Comparison of ENCODE assay signal across 19 cellular contexts in genomic region chrX:119292445-119292844, GRCh38. TPM values are rescaled to one million over a fixed set of nuclear protein-coding genes. Genes with fewer than 3 reads are reported as not detected.
DNase-seq lines count a peak whose midpoint lies in the region; ATAC-seq, FAIRE-seq and TF ChIP-seq lines count a peak whose summit lies in the region.
"Had no signal": no experiment of that assay in that cellular context is flagged by ENCODE, and none has a peak within 500 bp of the region (broad histone marks: within the 10 kb centered on the region; RNA-seq: fewer than 3 reads in every experiment).

No MANE protein-coding gene starts in this region.

- FAIRE-seq in astrocyte (lab: Jason Lieb, UNC), result peak; percentile 78
- FAIRE-seq: GM12892, urothelium cell line had no signal

- H3K79me2 ChIP-seq in Karpas-422 (ENCODE audit: low read length) (no peaks in the 10 kb centered on the region), astrocyte (ENCODE audit: insufficient read depth, low read length) (no peaks in the 10 kb centered on the region)

- H3K27me3 ChIP-seq in Karpas-422 (ENCODE audit: low read length) (no peaks in the 10 kb centered on the region), astrocyte (ENCODE audit: insufficient read depth, low read length) (no peaks in the 10 kb centered on the region)
- H3K27me3 ChIP-seq: heart left ventricle had no signal

- in situ Hi-C loops in G401 (cut with HindIII; ENCODE audit: low sequenced_read_pairs), result no loop called here

- H3K27ac ChIP-seq in Karpas-422 (ENCODE audit: low read length), result no peak overlapping the region
- no peak overlapping the region for H3K27ac ChIP-seq in astrocyte (ENCODE audit: low read depth, low read length)
- H3K27ac ChIP-seq: heart left ventricle had no signal

- H3K4me3 ChIP-seq in Karpas-422 (ENCODE audit: low read length), result no peak overlapping the region
- no peak overlapping the region for H3K4me3 ChIP-seq in astrocyte (ENCODE audit: insufficient read depth, low read depth, low read length)
- H3K4me3 ChIP-seq: heart left ventricle had no signal

- H2AFZ ChIP-seq in Karpas-422 (ENCODE audit: low read length) (no peak overlapping the region), astrocyte (ENCODE audit: low read depth, low read length) (no peak overlapping the region)

- H3K9me2 ChIP-seq in Karpas-422 (replicated peaks; ENCODE audit: insufficient read depth, low read length), result no peaks in the 10 kb centered on the region

- H3K27me3 Mint-ChIP-seq in astrocyte (ENCODE audit: low read depth, unreplicated experiment) (no peaks in the 10 kb centered on the region), nephron progenitor cell (ENCODE audit: low read depth, poor library complexity) (peaks cover 3% of the 10 kb centered on the region)
- H3K27me3 Mint-ChIP-seq: progenitor cell of endocrine pancreas had no signal

- DNase-seq in G401 (ENCODE audit: low spot score), result peak; percentile 7
- peak; percentile 43 for DNase-seq in Karpas-422
- DNase-seq in astrocyte (ENCODE audit: low read depth), result no peak
- DNase-seq in left lobe of liver (ENCODE audit: low spot score), result no peak
- no peak for DNase-seq in NCI-H1105 treated with DMSO at 0.1 percent for 48 hours (lab: John Stamatoyannopoulos, UW)
- no peak for DNase-seq in nephron progenitor cell
- DNase-seq: activated T-cell treated with anti-CD3 and anti-CD28 coated beads, Interleukin-2, amount 50 U/mL, for 24 hours; cerebellar nuclear complex; heart left ventricle; Kasumi-1; NCI-H1694 treated with DMSO at 0.1 percent for 48 hours; NCI-H524 treated with DMSO at 0.1 percent for 48 hours; SHP77; stimulated activated CD4-positive, alpha-beta T cell treated with anti-CD3 and anti-CD28 coated beads, Interleukin-12 subunit alpha, Interleukin-12 subunit beta, amount 100 ng/mL, for 4 hours; stimulated activated naive CD8-positive, alpha-beta T cell treated with anti-CD3 and anti-CD28 coated beads, Interleukin-15, Interleukin-2, amounts not matched to agents 100 U/mL and 50 U/mL, for 24 hours had no signal

- no peak overlapping the region for H3K4me3 Mint-ChIP-seq in astrocyte (ENCODE audit: unreplicated experiment)
- no peak overlapping the region for H3K4me3 Mint-ChIP-seq in nephron progenitor cell
- H3K4me3 Mint-ChIP-seq: activated T-cell treated with anti-CD3 and anti-CD28 coated beads, Interleukin-2, amount 50 U/mL, for 24 hours had no signal

- H3K9me3 ChIP-seq in Karpas-422 (ENCODE audit: low read length) (no peaks in the 10 kb centered on the region), astrocyte (ENCODE audit: insufficient read depth, low read depth, low read length) (no peaks in the 10 kb centered on the region)
- H3K9me3 ChIP-seq: heart left ventricle had no signal

- H3K9me3 Mint-ChIP-seq in astrocyte (ENCODE audit: unreplicated experiment) (no peaks in the 10 kb centered on the region), nephron progenitor cell (peaks cover 35% of the 10 kb centered on the region)
- H3K9me3 Mint-ChIP-seq: activated T-cell treated with anti-CD3 and anti-CD28 coated beads, Interleukin-2, amount 50 U/mL, for 24 hours had no signal

- H3K27ac Mint-ChIP-seq in astrocyte (ENCODE audit: unreplicated experiment), result no peak overlapping the region
- H3K27ac Mint-ChIP-seq in nephron progenitor cell, result no peak overlapping the region
- H3K27ac Mint-ChIP-seq: activated T-cell treated with anti-CD3 and anti-CD28 coated beads, Interleukin-2, amount 50 U/mL, for 24 hours; progenitor cell of endocrine pancreas had no signal

- H4K20me1 ChIP-seq in Karpas-422 (ENCODE audit: insufficient read depth, low read depth, low read length), result no peaks in the 10 kb centered on the region
- no peaks in the 10 kb centered on the region for H4K20me1 ChIP-seq in astrocyte (ENCODE audit: insufficient read depth, low read length)

- H3K4me2 ChIP-seq in Karpas-422 (ENCODE audit: low read depth, low read length, poor library complexity, severe bottlenecking) (no peak overlapping the region), astrocyte (ENCODE audit: low read length) (no peak overlapping the region)

- H3K36me3 Mint-ChIP-seq in astrocyte (ENCODE audit: low read depth, unreplicated experiment), result no peaks in the 10 kb centered on the region
- no peaks in the 10 kb centered on the region for H3K36me3 Mint-ChIP-seq in nephron progenitor cell (ENCODE audit: low read depth)

- H3K4me1 ChIP-seq in Karpas-422 (ENCODE audit: low read length) (no peaks in the 10 kb centered on the region), astrocyte (ENCODE audit: insufficient read depth, low read length) (no peaks in the 10 kb centered on the region)
- H3K4me1 ChIP-seq: heart left ventricle had no signal

- H3K4me1 Mint-ChIP-seq in astrocyte (ENCODE audit: low read depth, unreplicated experiment) (peaks cover 16% of the 10 kb centered on the region), nephron progenitor cell (no peaks in the 10 kb centered on the region)

- ATAC-seq in left lobe of liver (peak; percentile 43), HG03442 (IDR thresholded peaks at IDR 0.05; ENCODE audit: unreplicated experiment) (no peak)
- ATAC-seq: heart left ventricle; stimulated activated naive CD8-positive, alpha-beta T cell treated with anti-CD3 and anti-CD28 coated beads, Interleukin-15, Interleukin-2, amounts not matched to agents 100 U/mL and 50 U/mL, for 24 hours had no signal

- TF ChIP-seq CTCF in astrocyte (IDR thresholded peaks at IDR 0.05; ENCODE audit: insufficient read depth, low read depth, low read length) (no peak), nephron progenitor cell (IDR thresholded peaks at IDR 0.05) (no peak)

- H3K36me3 ChIP-seq in Karpas-422 (ENCODE audit: insufficient read depth, low read length), result no peaks in the 10 kb centered on the region
- H3K36me3 ChIP-seq in astrocyte (ENCODE audit: insufficient read depth, low read length), result no peaks in the 10 kb centered on the region
- H3K36me3 ChIP-seq: heart left ventricle had no signal

- H3K9ac ChIP-seq in Karpas-422 (ENCODE audit: low read length), result no peak overlapping the region
- no peak overlapping the region for H3K9ac ChIP-seq in astrocyte (ENCODE audit: low read length)

RNA-seq across cellular contexts. Expression of gene PGRMC1, which starts 56.4 kb away (rescaled TPM):
- 273 and 402 TPM in 2 replicates for total RNA-seq in G401 (2014; rRNA removed; shearing (Covaris generic))
- 42.8 and 52.5 TPM in 2 replicates for total RNA-seq in Karpas-422 (2014; rRNA removed; shearing (Covaris generic); ENCODE audit: low replicate concordance)
- total RNA-seq in astrocyte, result 118 and 120 TPM in 2 replicates
- total RNA-seq in left lobe of liver, result 267 TPM

Comparison
In these comparisons a context has a peak if more than half of its experiments do, and no peak if none do; other contexts are left out.
1. DNase-seq: peak in G401 (single experiment) and Karpas-422 (single experiment); none in astrocyte (single experiment), left lobe of liver (single experiment), NCI-H1105 treated with DMSO at 0.1 percent for 48 hours (single experiment) and nephron progenitor cell (single experiment).